Comparison of ENCODE assay signal across 1 cellular context in genomic region chr1:22853651-22854185, GRCh38.
TF ChIP-seq lines count a peak whose summit lies in the region.

No MANE protein-coding gene starts in this region.

TF ChIP-seq in GM23338, 12 proteins besides CTCF, POLR2A, EP300 and RAD21 (continued from another document):
- TF ChIP-seq, protein P1, sequence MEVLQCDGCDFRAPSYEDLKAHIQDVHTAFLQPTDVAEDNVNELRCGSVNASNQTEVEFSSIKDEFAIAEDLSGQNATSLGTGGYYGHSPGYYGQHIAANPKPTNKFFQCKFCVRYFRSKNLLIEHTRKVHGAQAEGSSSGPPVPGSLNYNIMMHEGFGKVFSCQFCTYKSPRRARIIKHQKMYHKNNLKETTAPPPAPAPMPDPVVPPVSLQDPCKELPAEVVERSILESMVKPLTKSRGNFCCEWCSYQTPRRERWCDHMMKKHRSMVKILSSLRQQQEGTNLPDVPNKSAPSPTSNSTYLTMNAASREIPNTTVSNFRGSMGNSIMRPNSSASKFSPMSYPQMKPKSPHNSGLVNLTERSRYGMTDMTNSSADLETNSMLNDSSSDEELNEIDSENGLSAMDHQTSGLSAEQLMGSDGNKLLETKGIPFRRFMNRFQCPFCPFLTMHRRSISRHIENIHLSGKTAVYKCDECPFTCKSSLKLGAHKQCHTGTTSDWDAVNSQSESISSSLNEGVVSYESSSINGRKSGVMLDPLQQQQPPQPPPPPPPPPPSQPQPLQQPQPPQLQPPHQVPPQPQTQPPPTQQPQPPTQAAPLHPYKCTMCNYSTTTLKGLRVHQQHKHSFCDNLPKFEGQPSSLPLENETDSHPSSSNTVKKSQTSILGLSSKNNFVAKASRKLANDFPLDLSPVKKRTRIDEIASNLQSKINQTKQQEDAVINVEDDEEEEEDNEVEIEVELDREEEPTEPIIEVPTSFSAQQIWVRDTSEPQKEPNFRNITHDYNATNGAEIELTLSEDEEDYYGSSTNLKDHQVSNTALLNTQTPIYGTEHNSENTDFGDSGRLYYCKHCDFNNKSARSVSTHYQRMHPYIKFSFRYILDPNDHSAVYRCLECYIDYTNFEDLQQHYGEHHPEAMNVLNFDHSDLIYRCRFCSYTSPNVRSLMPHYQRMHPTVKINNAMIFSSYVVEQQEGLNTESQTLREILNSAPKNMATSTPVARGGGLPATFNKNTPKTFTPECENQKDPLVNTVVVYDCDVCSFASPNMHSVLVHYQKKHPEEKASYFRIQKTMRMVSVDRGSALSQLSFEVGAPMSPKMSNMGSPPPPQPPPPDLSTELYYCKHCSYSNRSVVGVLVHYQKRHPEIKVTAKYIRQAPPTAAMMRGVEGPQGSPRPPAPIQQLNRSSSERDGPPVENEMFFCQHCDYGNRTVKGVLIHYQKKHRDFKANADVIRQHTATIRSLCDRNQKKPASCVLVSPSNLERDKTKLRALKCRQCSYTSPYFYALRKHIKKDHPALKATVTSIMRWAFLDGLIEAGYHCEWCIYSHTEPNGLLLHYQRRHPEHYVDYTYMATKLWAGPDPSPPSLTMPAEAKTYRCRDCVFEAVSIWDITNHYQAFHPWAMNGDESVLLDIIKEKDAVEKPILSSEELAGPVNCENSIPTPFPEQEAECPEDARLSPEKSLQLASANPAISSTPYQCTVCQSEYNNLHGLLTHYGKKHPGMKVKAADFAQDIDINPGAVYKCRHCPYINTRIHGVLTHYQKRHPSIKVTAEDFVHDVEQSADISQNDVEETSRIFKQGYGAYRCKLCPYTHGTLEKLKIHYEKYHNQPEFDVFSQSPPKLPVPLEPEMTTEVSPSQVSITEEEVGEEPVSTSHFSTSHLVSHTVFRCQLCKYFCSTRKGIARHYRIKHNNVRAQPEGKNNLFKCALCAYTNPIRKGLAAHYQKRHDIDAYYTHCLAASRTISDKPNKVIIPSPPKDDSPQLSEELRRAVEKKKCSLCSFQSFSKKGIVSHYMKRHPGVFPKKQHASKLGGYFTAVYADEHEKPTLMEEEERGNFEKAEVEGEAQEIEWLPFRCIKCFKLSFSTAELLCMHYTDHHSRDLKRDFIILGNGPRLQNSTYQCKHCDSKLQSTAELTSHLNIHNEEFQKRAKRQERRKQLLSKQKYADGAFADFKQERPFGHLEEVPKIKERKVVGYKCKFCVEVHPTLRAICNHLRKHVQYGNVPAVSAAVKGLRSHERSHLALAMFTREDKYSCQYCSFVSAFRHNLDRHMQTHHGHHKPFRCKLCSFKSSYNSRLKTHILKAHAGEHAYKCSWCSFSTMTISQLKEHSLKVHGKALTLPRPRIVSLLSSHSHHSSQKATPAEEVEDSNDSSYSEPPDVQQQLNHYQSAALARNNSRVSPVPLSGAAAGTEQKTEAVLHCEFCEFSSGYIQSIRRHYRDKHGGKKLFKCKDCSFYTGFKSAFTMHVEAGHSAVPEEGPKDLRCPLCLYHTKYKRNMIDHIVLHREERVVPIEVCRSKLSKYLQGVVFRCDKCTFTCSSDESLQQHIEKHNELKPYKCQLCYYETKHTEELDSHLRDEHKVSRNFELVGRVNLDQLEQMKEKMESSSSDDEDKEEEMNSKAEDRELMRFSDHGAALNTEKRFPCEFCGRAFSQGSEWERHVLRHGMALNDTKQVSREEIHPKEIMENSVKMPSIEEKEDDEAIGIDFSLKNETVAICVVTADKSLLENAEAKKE (CRISPR knock-in tag; IDR thresholded peaks at IDR 0.05), result no peak
- TF ChIP-seq POLR2AphosphoS5 (IDR thresholded peaks at IDR 0.05; ENCODE audit: low read depth) (no peak), CREB1 (CRISPR knock-in tag; IDR thresholded peaks at IDR 0.05; ENCODE audit: low read depth) (no peak), ZNF331 (CRISPR knock-in tag; IDR thresholded peaks at IDR 0.05; ENCODE audit: low read depth) (no peak), REST (IDR thresholded peaks at IDR 0.05; ENCODE audit: unreplicated experiment) (no peak), EZH2 (IDR thresholded peaks at IDR 0.05; ENCODE audit: low read depth, unreplicated experiment) (no peak), EZH2phosphoT487 (IDR thresholded peaks at IDR 0.05; ENCODE audit: unreplicated experiment) (no peak), NANOG (IDR thresholded peaks at IDR 0.05; ENCODE audit: borderline replicate concordance) (no peak), STAT1 (IDR thresholded peaks at IDR 0.05; ENCODE audit: unreplicated experiment) (no peak)
TF ChIP-seq in GM23338: peak in this region for 0.
